ENCODE assay signal across 8 cellular contexts in genomic region chr18:31977270-31977872, GRCh38. TPM values are rescaled to one million over a fixed set of nuclear protein-coding genes. Genes with fewer than 3 reads are reported as not detected.
DNase-seq lines count a peak whose midpoint lies in the region; ATAC-seq lines count a peak whose summit lies in the region.

No MANE protein-coding gene starts in this region.

- no peak overlapping the region for H3K27ac ChIP-seq in SJCRH30

- DNase-seq in DMS 273 treated with DMSO at 0.1 percent for 48 hours (lab: John Stamatoyannopoulos, UW) (peak; percentile 36), HT-29 (ENCODE audit: low spot score) (peak; percentile 23), SJCRH30 (peak; percentile 7 to 53), ecto neural progenitor cell (ENCODE audit: low spot score) (peak; percentile 53), lung microvascular endothelial cell (ENCODE audit: low read depth in 2 of 2) (peak; percentile 61 to 72)

- no peaks in the 10 kb centered on the region for H3K36me3 ChIP-seq in SJCRH30

- H3K4me1 ChIP-seq in SJCRH30: no peaks in the 10 kb centered on the region

- ATAC-seq in HG03521 (IDR thresholded peaks at IDR 0.05; ENCODE audit: unreplicated experiment) (no peak), HG02571 (IDR thresholded peaks at IDR 0.05; ENCODE audit: unreplicated experiment) (no peak), GM21717 (IDR thresholded peaks at IDR 0.05; ENCODE audit: unreplicated experiment) (no peak)

- H3K4me3 ChIP-seq in SJCRH30: no peak overlapping the region

- no peaks in the 10 kb centered on the region for H3K27me3 ChIP-seq in SJCRH30

- H3K9me3 ChIP-seq in SJCRH30 (replicated peaks): no peaks in the 10 kb centered on the region

RNA-seq across cellular contexts. Expression of gene TRAPPC8, which starts 34.4 kb away (rescaled TPM):
- 27.7 and 28.0 TPM in 2 replicates for total RNA-seq in HT-29 (2014; rRNA removed; shearing (Covaris generic))
- 14.4 and 15.4 TPM in 2 replicates for total RNA-seq in SJCRH30 (2014; rRNA removed; shearing (Covaris generic))
- 44.5 and 56.5 TPM in 2 replicates for total RNA-seq in lung microvascular endothelial cell

RNA-seq across cellular contexts. Expression of gene RNF125, which starts 41.3 kb away (rescaled TPM):
- 1.7 and 2.1 TPM in 2 replicates for total RNA-seq in HT-29 (2014; rRNA removed; shearing (Covaris generic))
- 0.18 and 0.41 TPM in 2 replicates for total RNA-seq in SJCRH30 (2014; rRNA removed; shearing (Covaris generic))
- 1.7 and 2.8 TPM in 2 replicates for total RNA-seq in lung microvascular endothelial cell
